8 cellular contexts compared by ENCODE assay signal in the genomic region with DNA sequence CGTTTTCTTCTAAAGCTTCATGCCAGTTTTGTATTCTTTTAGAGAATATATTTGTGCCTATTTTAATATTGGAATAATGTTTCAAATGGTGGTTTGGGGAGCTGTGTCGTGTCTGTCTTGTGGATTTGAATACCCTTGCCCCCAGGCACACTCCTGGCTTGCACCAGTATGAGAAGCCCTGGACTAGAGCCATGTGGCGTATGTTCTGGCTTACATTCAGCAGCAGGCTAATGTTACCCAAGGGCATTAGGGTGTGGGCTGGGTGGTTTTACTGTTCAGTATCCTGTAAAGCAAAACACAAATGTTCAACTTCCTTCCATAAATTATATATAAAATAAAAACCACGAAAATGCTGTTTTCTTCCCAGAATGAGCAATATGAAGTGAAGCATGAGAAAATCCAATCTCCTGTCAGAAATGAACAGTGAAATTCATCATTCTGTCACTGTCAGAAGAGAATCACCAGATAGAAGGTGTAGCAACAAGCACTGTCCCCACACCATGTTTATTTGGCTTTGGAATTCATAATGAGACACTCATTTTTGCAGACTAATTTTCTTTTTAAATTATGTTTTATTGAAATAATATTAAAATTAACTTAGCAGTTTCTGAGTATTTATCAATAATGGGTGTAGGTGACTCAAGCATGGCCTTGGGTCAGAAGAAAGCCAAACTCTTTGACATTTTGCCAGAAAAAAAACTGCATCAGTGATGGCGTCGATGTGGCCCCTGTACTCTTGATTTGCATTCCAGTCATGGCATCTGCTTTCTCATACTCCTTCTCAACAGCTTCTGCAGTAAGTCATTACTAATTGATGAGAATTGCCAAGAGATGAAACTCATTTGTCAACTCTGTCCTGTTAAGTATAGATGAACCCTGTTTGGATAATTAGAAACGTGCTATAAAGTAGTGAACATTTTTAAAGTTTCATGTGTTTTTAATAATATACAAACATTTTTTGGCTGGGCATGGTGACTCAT. TPM values are rescaled to one million over a fixed set of nuclear protein-coding genes. Genes with fewer than 3 reads are reported as not detected.
DNase-seq lines count a peak whose midpoint lies in the region; ATAC-seq and TF ChIP-seq lines count a peak whose summit lies in the region.

No MANE protein-coding gene starts in this region.

- no peaks in the 10 kb centered on the region for H3K4me1 ChIP-seq in colonic mucosa

- H3K27me3 Mint-ChIP-seq in Calu3 (ENCODE audit: unreplicated experiment) (no peaks in the 10 kb centered on the region), mesothelial cell of epicardium (ENCODE audit: low read depth) (no peaks in the 10 kb centered on the region)

- CTCF ChIA-PET in Calu3 (lab: Charles Lee), result interaction anchor here (0.7 to 1.2 kb wide), 2 partner anchors 9 to 1651 kb away, joined by 3 to 4 read pairs; no protein-coding TSS in a partner anchor

- DNase-seq in Calu3 (peak; percentile 30), NCI-H1048 (lab: John Stamatoyannopoulos, UW) (peak; percentile 87), choroid plexus epithelial cell (ENCODE audit: low read depth) (peak; percentile 55), mesothelial cell of epicardium (ENCODE audit: low spot score in 2 of 2, unreplicated experiment in 2 of 2) (no peak), colonic mucosa (no peak), superior temporal gyrus (ENCODE audit: extremely low spot score) (no peak)
- DNase-seq in stimulated activated naive CD8-positive, alpha-beta T cell treated with anti-CD3 and anti-CD28 coated beads, Interleukin-15, Interleukin-2, amounts not matched to agents 100 U/mL and 50 U/mL, for 24 hours, result no peak

- no peaks in the 10 kb centered on the region for H3K36me3 ChIP-seq in colonic mucosa

- H3K4me3 ChIP-seq in choroid plexus epithelial cell (ENCODE audit: low read depth, low read length) (no peak overlapping the region), colonic mucosa (no peak overlapping the region)

- ATAC-seq in GM19395 (IDR thresholded peaks at IDR 0.05; ENCODE audit: unreplicated experiment), result no peak
- ATAC-seq in stimulated activated naive CD8-positive, alpha-beta T cell treated with anti-CD3 and anti-CD28 coated beads, Interleukin-15, Interleukin-2, amounts not matched to agents 100 U/mL and 50 U/mL, for 24 hours, result no peak

- H3K27me3 ChIP-seq in colonic mucosa, result no peaks in the 10 kb centered on the region

- H3K9me3 Mint-ChIP-seq in Calu3 (ENCODE audit: low read depth, unreplicated experiment) (no peaks in the 10 kb centered on the region), mesothelial cell of epicardium (no peaks in the 10 kb centered on the region)

- intact Hi-C loops in Calu3 (cut with micrococcal nuclease; ENCODE audit: unreplicated experiment), result loop anchor here (5.0 kb wide), 1 partner anchor 36 kb away; no protein-coding TSS in a partner anchor
- intact Hi-C loops in colonic mucosa (cut with DNase I), result no loop called here

- H3K4me1 Mint-ChIP-seq in Calu3 (ENCODE audit: low read depth, unreplicated experiment), result peaks cover 20% of the 10 kb centered on the region
- H3K4me1 Mint-ChIP-seq in mesothelial cell of epicardium, result peaks cover 27% of the 10 kb centered on the region

- no peak overlapping the region for H3K27ac ChIP-seq in colonic mucosa

- H3K9me3 ChIP-seq in colonic mucosa, result no peaks in the 10 kb centered on the region

- no peak overlapping the region for H3K4me3 Mint-ChIP-seq in Calu3 (ENCODE audit: low read depth, unreplicated experiment)
- no peak overlapping the region for H3K4me3 Mint-ChIP-seq in mesothelial cell of epicardium

- no TSS peak for BruUV-seq in Calu3 (replicated peaks; lab: Mats Ljungman, UMichigan)

- no peak overlapping the region for H3K9ac ChIP-seq in colonic mucosa (ENCODE audit: low read depth in 2 of 2, low read length in 2 of 2)

- no peaks in the 10 kb centered on the region for H3K36me3 Mint-ChIP-seq in Calu3 (ENCODE audit: insufficient read depth, unreplicated experiment)
- H3K36me3 Mint-ChIP-seq in mesothelial cell of epicardium, result peaks cover 2% of the 10 kb centered on the region

- H3K27ac Mint-ChIP-seq in Calu3 (ENCODE audit: unreplicated experiment) (no peak overlapping the region), mesothelial cell of epicardium (peak overlapping the region; percentile 8)

- TF ChIP-seq CTCF in Calu3 (IDR thresholded peaks at IDR 0.05; ENCODE audit: unreplicated experiment) (no peak), choroid plexus epithelial cell (conservative IDR thresholded peaks at IDR 0.05; ENCODE audit: low read depth, low read length) (no peak), mesothelial cell of epicardium (IDR thresholded peaks at IDR 0.05; ENCODE audit: unreplicated experiment) (no peak), colonic mucosa (IDR thresholded peaks at IDR 0.05) (no peak)

RNA-seq across cellular contexts. Expression of a gene that starts 43.8 kb away (rescaled TPM):
- 38.7 and 39.0 TPM in 2 replicates for total RNA-seq in Calu3 (2022)
- total RNA-seq in mesothelial cell of epicardium, result 61.7 to 64.1 TPM (median 62.5 TPM) in 3 replicates
- 1 to 10 TPM; 4.3 to 6.8 TPM for total RNA-seq in colonic mucosa

Comparison
In these comparisons a context has a peak if more than half of its experiments do, and no peak if none do; other contexts are left out.
1. DNase-seq: peak in Calu3 (single experiment), NCI-H1048 (single experiment) and choroid plexus epithelial cell (single experiment); none in mesothelial cell of epicardium (0 of 2), colonic mucosa (single experiment), superior temporal gyrus (single experiment) and stimulated activated naive CD8-positive, alpha-beta T cell treated with anti-CD3 and anti-CD28 coated beads, Interleukin-15, Interleukin-2, amounts not matched to agents 100 U/mL and 50 U/mL, for 24 hours (single experiment).